ENCODE assay signal across 19 cellular contexts in the genomic region with DNA sequence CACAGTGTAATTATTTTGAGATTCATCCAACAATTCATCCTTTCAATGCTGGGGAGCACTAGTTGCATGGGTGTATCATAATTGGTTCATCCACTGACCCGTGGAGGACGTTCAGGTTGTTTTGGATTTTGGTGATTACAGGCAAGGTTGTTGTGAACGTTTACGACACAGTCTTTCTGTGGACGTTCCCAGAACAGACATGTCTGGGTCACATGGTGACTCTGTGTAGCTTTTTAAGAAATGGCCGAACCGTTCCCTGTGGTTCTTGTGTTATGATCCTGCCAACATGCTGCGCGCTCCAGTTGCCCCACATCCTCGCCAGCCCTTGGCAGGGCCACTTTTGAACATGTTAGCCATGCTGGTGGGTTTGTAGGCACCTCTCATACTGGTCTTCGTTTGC. TPM values are rescaled to one million over a fixed set of nuclear protein-coding genes. Genes with fewer than 3 reads are reported as not detected.
DNase-seq lines count a peak whose midpoint lies in the region; ATAC-seq and TF ChIP-seq lines count a peak whose summit lies in the region.
"Had no signal": no experiment of that assay in that cellular context is flagged by ENCODE, and none has a peak within 500 bp of the region (broad histone marks: within the 10 kb centered on the region; RNA-seq: fewer than 3 reads in every experiment).

No MANE protein-coding gene starts in this region.

- ATAC-seq in activated CD8-positive, alpha-beta memory T cell treated with anti-CD3 and anti-CD28 coated beads, Interleukin-2, amount 10 ng/mL, durations not matched to agents 7 days and 5 days = no peak
- ATAC-seq in central memory CD8-positive, alpha-beta T cell (replicated peaks; ENCODE audit: extremely low read depth, poor library complexity, severe bottlenecking) = no peak
- ATAC-seq in left ventricle myocardium superior (no peak), GM18520 (IDR thresholded peaks at IDR 0.05; ENCODE audit: unreplicated experiment) (no peak)
- ATAC-seq: HepG2, PC-3 had no signal

- H3K27ac ChIP-seq in suprapubic skin = no peak overlapping the region
- H3K27ac ChIP-seq: KMS-11 had no signal

- TF ChIP-seq CTCF in osteocyte (IDR thresholded peaks at IDR 0.05) = no peak
- no peak for TF ChIP-seq CTCF in suprapubic skin (IDR thresholded peaks at IDR 0.05)

- H3K36me3 Mint-ChIP-seq in activated CD8-positive, alpha-beta memory T cell treated with anti-CD3 and anti-CD28 coated beads, Interleukin-2, amount 10 ng/mL, durations not matched to agents 7 days and 5 days = no peaks in the 10 kb centered on the region
- H3K36me3 Mint-ChIP-seq in central memory CD8-positive, alpha-beta T cell (ENCODE audit: insufficient read depth) = peaks cover 12% of the 10 kb centered on the region
- no peaks in the 10 kb centered on the region for H3K36me3 Mint-ChIP-seq in osteocyte (ENCODE audit: unreplicated experiment)
- H3K36me3 Mint-ChIP-seq: CD8-positive, alpha-beta T cell had no signal

- H3K27me3 ChIP-seq in suprapubic skin = no peaks in the 10 kb centered on the region

- no peaks in the 10 kb centered on the region for H3K9me3 ChIP-seq in suprapubic skin

- no peaks in the 10 kb centered on the region for H3K9me3 Mint-ChIP-seq in activated CD8-positive, alpha-beta memory T cell treated with anti-CD3 and anti-CD28 coated beads, Interleukin-2, amount 10 ng/mL, durations not matched to agents 7 days and 5 days (ENCODE audit: low read depth)
- no peaks in the 10 kb centered on the region for H3K9me3 Mint-ChIP-seq in central memory CD8-positive, alpha-beta T cell
- H3K9me3 Mint-ChIP-seq in osteocyte (ENCODE audit: unreplicated experiment) = peaks cover 4% of the 10 kb centered on the region
- H3K9me3 Mint-ChIP-seq: CD8-positive, alpha-beta T cell had no signal

- no peaks in the 10 kb centered on the region for H3K36me3 ChIP-seq in suprapubic skin

- CTCF ChIA-PET in activated CD8-positive, alpha-beta memory T cell treated with anti-CD3 and anti-CD28 coated beads, Interleukin-2, amount 10 ng/mL, durations not matched to agents 7 days and 5 days (lab: Charles Lee) = interaction anchor here (1.5 kb wide), 1 partner anchor 116 kb away, joined by 3 read pairs; no protein-coding TSS in a partner anchor

- DNase-seq in activated CD8-positive, alpha-beta memory T cell treated with anti-CD3 and anti-CD28 coated beads, Interleukin-2, amount 50 U/mL, for 4 hours = peak; percentile 8
- no peak for DNase-seq in activated CD8-positive, alpha-beta memory T cell treated with anti-CD3 and anti-CD28 coated beads, Interleukin-2, amount 10 ng/mL, durations not matched to agents 7 days and 5 days
- no peak for DNase-seq in central memory CD8-positive, alpha-beta T cell (ENCODE audit: low spot score in 2 of 2)
- peak; percentile 64 for DNase-seq in osteocyte (ENCODE audit: extremely low spot score, unreplicated experiment)
- peak; percentile 22 to 45 for DNase-seq in suprapubic skin (ENCODE audit: low spot score in 2 of 2)
- no peak for DNase-seq in left ventricle myocardium superior
- DNase-seq in ecto neural progenitor cell (ENCODE audit: low spot score) = no peak
- DNase-seq: CD8-positive, alpha-beta T cell; GOT3; NCI-H1048; NCI-H1436 treated with DMSO at 0.1 percent for 48 hours; NCI-H2029 treated with DMSO at 0.1 percent for 48 hours; NCI-H774; PC-3 had no signal

- H3K27me3 Mint-ChIP-seq in activated CD8-positive, alpha-beta memory T cell treated with anti-CD3 and anti-CD28 coated beads, Interleukin-2, amount 10 ng/mL, durations not matched to agents 7 days and 5 days = peaks cover 89% of the 10 kb centered on the region
- H3K27me3 Mint-ChIP-seq in central memory CD8-positive, alpha-beta T cell = peaks cover 42% of the 10 kb centered on the region
- H3K27me3 Mint-ChIP-seq in osteocyte (ENCODE audit: unreplicated experiment) = no peaks in the 10 kb centered on the region

- no peak overlapping the region for H3K4me3 Mint-ChIP-seq in activated CD8-positive, alpha-beta memory T cell treated with anti-CD3 and anti-CD28 coated beads, Interleukin-2, amount 10 ng/mL, durations not matched to agents 7 days and 5 days
- peak overlapping the region; percentile 55 for H3K4me3 Mint-ChIP-seq in central memory CD8-positive, alpha-beta T cell
- H3K4me3 Mint-ChIP-seq in osteocyte (ENCODE audit: unreplicated experiment) = no peak overlapping the region
- H3K4me3 Mint-ChIP-seq: CD8-positive, alpha-beta T cell had no signal

- H3K27ac Mint-ChIP-seq in activated CD8-positive, alpha-beta memory T cell treated with anti-CD3 and anti-CD28 coated beads, Interleukin-2, amount 10 ng/mL, durations not matched to agents 7 days and 5 days = no peak overlapping the region
- no peak overlapping the region for H3K27ac Mint-ChIP-seq in central memory CD8-positive, alpha-beta T cell (ENCODE audit: low read depth)
- no peak overlapping the region for H3K27ac Mint-ChIP-seq in osteocyte (ENCODE audit: unreplicated experiment)
- H3K27ac Mint-ChIP-seq: CD8-positive, alpha-beta T cell had no signal

- intact Hi-C loops in left ventricle myocardium superior (cut with micrococcal nuclease) = no loop called here

- TF ChIP-seq EP300 in suprapubic skin (IDR thresholded peaks at IDR 0.05) = no peak

- H3K4me1 Mint-ChIP-seq in activated CD8-positive, alpha-beta memory T cell treated with anti-CD3 and anti-CD28 coated beads, Interleukin-2, amount 10 ng/mL, durations not matched to agents 7 days and 5 days = peaks cover 19% of the 10 kb centered on the region
- peaks cover 23% of the 10 kb centered on the region for H3K4me1 Mint-ChIP-seq in central memory CD8-positive, alpha-beta T cell
- peaks cover 9% of the 10 kb centered on the region for H3K4me1 Mint-ChIP-seq in osteocyte (ENCODE audit: unreplicated experiment)

- H3K4me1 ChIP-seq in suprapubic skin = peaks cover 38% of the 10 kb centered on the region

- H3K4me3 ChIP-seq in suprapubic skin = no peak overlapping the region

- 86% methylated on average over 11 of the region's 11 CpGs for WGBS in suprapubic skin

- no peak for TF ChIP-seq POLR2A in suprapubic skin (IDR thresholded peaks at IDR 0.05)

RNA-seq across cellular contexts. Expression of a gene that starts 41.8 kb away (rescaled TPM):
- 1 to 10 TPM in 1 of 2 experiments, under 1 TPM in 1; 0.37 to 2.3 TPM for total RNA-seq in activated CD8-positive, alpha-beta memory T cell treated with anti-CD3 and anti-CD28 coated beads, Interleukin-2, amount 10 ng/mL, durations not matched to agents 7 days and 5 days
- total RNA-seq in osteocyte (2.4 and 2.9 TPM in 2 replicates), suprapubic skin (1 to 10 TPM in 1 of 4 donors, under 1 TPM in 3; 0.16 to 1.4 (median 0.53) TPM), left ventricle myocardium superior (0.37 TPM)
- total RNA-seq: G401, HepG2, NCI-H460 had no signal

Comparison
In these comparisons a context has a peak if more than half of its experiments do, and no peak if none do; other contexts are left out.
1. DNase-seq: peak in activated CD8-positive, alpha-beta memory T cell treated with anti-CD3 and anti-CD28 coated beads, Interleukin-2, amount 50 U/mL, for 4 hours (single experiment), osteocyte (single experiment) and suprapubic skin (2 of 2); none in activated CD8-positive, alpha-beta memory T cell treated with anti-CD3 and anti-CD28 coated beads, Interleukin-2, amount 10 ng/mL, durations not matched to agents 7 days and 5 days (single experiment), central memory CD8-positive, alpha-beta T cell (0 of 2), left ventricle myocardium superior (single experiment) and ecto neural progenitor cell (single experiment).